ENCODE assay signal across 8 cellular contexts in genomic region chr6:135423649-135424128, GRCh38.
DNase-seq lines count a peak whose midpoint lies in the region; ATAC-seq, FAIRE-seq and TF ChIP-seq lines count a peak whose summit lies in the region.

No MANE protein-coding gene starts in this region.

- H3F3A ChIP-seq in GM23248 (ENCODE audit: insufficient read depth), result no peaks in the 10 kb centered on the region

- H3K36me3 ChIP-seq in GM23248 (ENCODE audit: low read depth) (0 out of 2 replicates have a peak, but pooled peaks cover 2% of the 10 kb centered on the region), endothelial cell of umbilical vein (ENCODE audit: control insufficient read depth in 2 of 2, extremely low read depth in 1 of 2, insufficient read depth in 2 of 2, low read length in 2 of 2) (no peaks in the 10 kb centered on the region)
- no peaks in the 10 kb centered on the region for H3K36me3 ChIP-seq in naive thymus-derived CD4-positive, alpha-beta T cell (ENCODE audit: control insufficient read depth in 2 of 3, insufficient read depth in 3 of 3, low read length in 3 of 3)

- peaks cover 12% of the 10 kb centered on the region for H3K4me1 ChIP-seq in GM23248 (ENCODE audit: insufficient read depth)
- H3K4me1 ChIP-seq in endothelial cell of umbilical vein (ENCODE audit: control insufficient read depth, extremely low read depth, insufficient read depth, low read length), result peaks cover 11% of the 10 kb centered on the region
- H3K4me1 ChIP-seq in naive thymus-derived CD4-positive, alpha-beta T cell (ENCODE audit: control insufficient read depth in 2 of 2, insufficient read depth in 2 of 2, low read length in 2 of 2), result no peaks in the 10 kb centered on the region

- peaks cover 7% of the 10 kb centered on the region for H3K4me1 Mint-ChIP-seq in activated T-cell treated with anti-CD3 and anti-CD28 coated beads, Interleukin-2, amount 50 U/mL, for 24 hours (ENCODE audit: low read depth)
- H3K4me1 Mint-ChIP-seq in naive thymus-derived CD4-positive, alpha-beta T cell, result peaks cover 0 to 14% (median 4%) of the 10 kb centered on the region in 7 donors

- BruUV-seq in endothelial cell of umbilical vein (replicated peaks; lab: Mats Ljungman, UMichigan), result no TSS peak

- intact Hi-C loops in endothelial cell of umbilical vein (cut with micrococcal nuclease), result loop anchor here (1.0 kb wide), 1 partner anchor 278 kb away; no protein-coding TSS in a partner anchor
- intact Hi-C loops in naive thymus-derived CD4-positive, alpha-beta T cell (cut with micrococcal nuclease), result loop anchor here (1.0 to 10.0 kb wide), 3 partner anchors 278 to 1267 kb away; no protein-coding TSS in a partner anchor

- H3K9me3 ChIP-seq in GM23248 (ENCODE audit: low read depth), result no peaks in the 10 kb centered on the region
- H3K9me3 ChIP-seq in endothelial cell of umbilical vein (replicated peaks; ENCODE audit: control insufficient read depth, insufficient read depth, low read length), result no peaks in the 10 kb centered on the region
- H3K9me3 ChIP-seq in naive thymus-derived CD4-positive, alpha-beta T cell (ENCODE audit: control insufficient read depth in 2 of 3, low read length in 3 of 3), result no peaks in the 10 kb centered on the region

- H3K27me3 ChIP-seq in GM23248 (replicated peaks; ENCODE audit: insufficient read depth) (no peaks in the 10 kb centered on the region), endothelial cell of umbilical vein (ENCODE audit: control insufficient read depth in 2 of 2, insufficient read depth in 2 of 2, low read length in 2 of 2) (no peaks in the 10 kb centered on the region)
- H3K27me3 ChIP-seq in naive thymus-derived CD4-positive, alpha-beta T cell (ENCODE audit: control insufficient read depth in 2 of 2, insufficient read depth in 2 of 2, low read length in 2 of 2), result no peaks in the 10 kb centered on the region

- peak; percentile 59 for FAIRE-seq in endothelial cell of umbilical vein (lab: Jason Lieb, UNC)

- DNase-seq in activated T-cell treated with anti-CD3 and anti-CD28 coated beads, Interleukin-2, amount 50 U/mL, for 24 hours, result no peak
- DNase-seq in activated T-cell treated with anti-CD3 and anti-CD28 coated beads for 4 hours (no peak), GM23248 (peak; percentile 58), KBM-7 (peak; percentile 77), SIG-M5 (lab: John Stamatoyannopoulos, UW) (peak; percentile 16), endothelial cell of umbilical vein (ENCODE audit: low read depth, low spot score) (peak; percentile 62)
- DNase-seq in naive thymus-derived CD4-positive, alpha-beta T cell, result peak in 5 of 9 donors; percentile 4 to 31 (median 18)
- DNase-seq in stimulated activated CD4-positive, alpha-beta T cell treated with anti-CD3 and anti-CD28 coated beads, Interleukin-2, amount 100 ng/mL, for 24 hours, result no peak

- no peak overlapping the region for H3K4me2 ChIP-seq in GM23248 (ENCODE audit: unreplicated experiment)
- H3K4me2 ChIP-seq in endothelial cell of umbilical vein (ENCODE audit: insufficient read depth, low read length), result no peak overlapping the region

- peak; percentile 48 to 51 for TF ChIP-seq CTCF in endothelial cell of umbilical vein (IDR thresholded peaks at IDR 0.05; ENCODE audit: extremely low read depth in 1 of 2, insufficient read depth in 1 of 2, low read depth in 1 of 2, low read length in 2 of 2)

- 70 to 84% methylated on average over 2 of the region's 2 CpGs for WGBS in GM23248 (ENCODE audit: low coverage in 1 of 2, low lambda C conversion rate in 2 of 2, missing lambda C conversion rate in 2 of 2), 2 experiments

- H2AFZ ChIP-seq in GM23248, result no peak overlapping the region
- no peak overlapping the region for H2AFZ ChIP-seq in endothelial cell of umbilical vein (ENCODE audit: low read depth, low read length)

- no peaks in the 10 kb centered on the region for H3K27me3 Mint-ChIP-seq in activated T-cell treated with anti-CD3 and anti-CD28 coated beads, Interleukin-2, amount 50 U/mL, for 24 hours
- H3K27me3 Mint-ChIP-seq in naive thymus-derived CD4-positive, alpha-beta T cell, result no peaks in the 10 kb centered on the region

- dilution Hi-C loops in endothelial cell of umbilical vein (cut with MboI; ENCODE audit: extremely low pct_ligation_motif_present, low sequenced_read_pairs), result no loop called here

- no peak for TF ChIP-seq POLR2A in endothelial cell of umbilical vein (IDR thresholded peaks at IDR 0.05; ENCODE audit: low read depth, low read length)

- H3K4me3 Mint-ChIP-seq in activated T-cell treated with anti-CD3 and anti-CD28 coated beads, Interleukin-2, amount 50 U/mL, for 24 hours, result no peak overlapping the region
- H3K4me3 Mint-ChIP-seq in naive thymus-derived CD4-positive, alpha-beta T cell, result no peak overlapping the region

- H4K20me1 ChIP-seq in GM23248 (ENCODE audit: insufficient read depth) (no peaks in the 10 kb centered on the region), endothelial cell of umbilical vein (replicated peaks; ENCODE audit: control insufficient read depth, extremely low read depth, insufficient read depth, low read length) (no peaks in the 10 kb centered on the region)

- H3K9me1 ChIP-seq in endothelial cell of umbilical vein (replicated peaks; ENCODE audit: control insufficient read depth, extremely low read depth, insufficient read depth, low read length), result no peaks in the 10 kb centered on the region

- H3K27ac ChIP-seq in GM23248 (no peak overlapping the region), endothelial cell of umbilical vein (ENCODE audit: insufficient read depth, low read depth, low read length) (no peak overlapping the region)
- H3K27ac ChIP-seq in naive thymus-derived CD4-positive, alpha-beta T cell (ENCODE audit: low read depth, low read length), result no peak overlapping the region

- ATAC-seq in naive thymus-derived CD4-positive, alpha-beta T cell, result peak; percentile 67

- peak overlapping the region; percentile 56 for H3K27ac Mint-ChIP-seq in activated T-cell treated with anti-CD3 and anti-CD28 coated beads, Interleukin-2, amount 50 U/mL, for 24 hours
- H3K27ac Mint-ChIP-seq in naive thymus-derived CD4-positive, alpha-beta T cell, result peak overlapping the region in 1 of 9 donors; percentile 1

- H3K79me2 ChIP-seq in GM23248 (ENCODE audit: insufficient read depth) (no peaks in the 10 kb centered on the region), endothelial cell of umbilical vein (ENCODE audit: control insufficient read depth, insufficient read depth, low read length) (no peaks in the 10 kb centered on the region)

- no peaks in the 10 kb centered on the region for H3K9me2 ChIP-seq in GM23248 (ENCODE audit: insufficient read depth)

- CTCF ChIA-PET in endothelial cell of umbilical vein (lab: Charles Lee), result interaction anchor here (1.3 to 2.0 kb wide), 6 partner anchors 19 to 1302 kb away, joined by 3 to 19 read pairs (median 4); no protein-coding TSS in a partner anchor
- CTCF ChIA-PET in naive thymus-derived CD4-positive, alpha-beta T cell (lab: Charles Lee), result interaction anchor here (0.8 to 1.7 kb wide), 4 partner anchors 202 to 369 kb away, joined by 3 to 5 read pairs (median 3); partner anchors contain the start of gene HBS1L

- POLR2A ChIA-PET in endothelial cell of umbilical vein (lab: Charles Lee), result no interaction called here
- POLR2A ChIA-PET in naive thymus-derived CD4-positive, alpha-beta T cell (lab: Charles Lee), result no interaction called here

- no peak overlapping the region for H3K4me3 ChIP-seq in GM23248
- H3K4me3 ChIP-seq in endothelial cell of umbilical vein (replicated peaks in 1 of 3; ENCODE audit: insufficient read depth in 1 of 3, low read depth in 1 of 3, low read length in 3 of 3), result no peak overlapping the region
- no peak overlapping the region for H3K4me3 ChIP-seq in naive thymus-derived CD4-positive, alpha-beta T cell (ENCODE audit: low read length)

- in situ Hi-C loops in GM23248 (cut with MboI), result no loop called here
- in situ Hi-C loops in KBM-7 (cut with MboI; ENCODE audit: low pct_unique_long_range_greater_than_20kb, low sequenced_read_pairs), result no loop called here

- no peaks in the 10 kb centered on the region for H3K9me3 Mint-ChIP-seq in activated T-cell treated with anti-CD3 and anti-CD28 coated beads, Interleukin-2, amount 50 U/mL, for 24 hours
- H3K9me3 Mint-ChIP-seq in naive thymus-derived CD4-positive, alpha-beta T cell, result no peaks in the 10 kb centered on the region

- H3K9ac ChIP-seq in GM23248, result no peak overlapping the region
- no peak overlapping the region for H3K9ac ChIP-seq in endothelial cell of umbilical vein (replicated peaks; ENCODE audit: extremely low read depth, insufficient read depth, low read length)

- peaks cover 53% of the 10 kb centered on the region for H3K36me3 Mint-ChIP-seq in activated T-cell treated with anti-CD3 and anti-CD28 coated beads, Interleukin-2, amount 50 U/mL, for 24 hours (ENCODE audit: low read depth)
- H3K36me3 Mint-ChIP-seq in naive thymus-derived CD4-positive, alpha-beta T cell, result peaks cover 0 to 12% (median 0%) of the 10 kb centered on the region in 5 donors

TF ChIP-seq in endothelial cell of umbilical vein, 7 proteins besides CTCF, POLR2A, EP300 and RAD21:
- TF ChIP-seq GATA2 (IDR thresholded peaks at IDR 0.05; ENCODE audit: insufficient read depth, insufficient read length, low read depth, low read length) (no peak), MYC (IDR thresholded peaks at IDR 0.05; ENCODE audit: low read depth, low read length) (no peak), EZH2 (IDR thresholded peaks at IDR 0.05; ENCODE audit: borderline replicate concordance, low read depth, low read length, severe bottlenecking) (no peak), FOS (IDR thresholded peaks at IDR 0.05; ENCODE audit: borderline replicate concordance, insufficient read depth, low read length) (no peak), JUN (IDR thresholded peaks at IDR 0.05; ENCODE audit: borderline replicate concordance, insufficient read depth, insufficient read length, low read depth) (no peak), POLR2AphosphoS5 (IDR thresholded peaks at IDR 0.05; ENCODE audit: insufficient read depth, low read depth, low read length) (no peak)
TF ChIP-seq in endothelial cell of umbilical vein: peak in this region for 0.

Comparison
In these comparisons a context has a peak if more than half of its experiments do, and no peak if none do; other contexts are left out.
1. DNase-seq: peak in GM23248 (single experiment), KBM-7 (single experiment), SIG-M5 (single experiment), endothelial cell of umbilical vein (single experiment) and naive thymus-derived CD4-positive, alpha-beta T cell (5 of 9); none in activated T-cell treated with anti-CD3 and anti-CD28 coated beads, Interleukin-2, amount 50 U/mL, for 24 hours (single experiment), activated T-cell treated with anti-CD3 and anti-CD28 coated beads for 4 hours (single experiment) and stimulated activated CD4-positive, alpha-beta T cell treated with anti-CD3 and anti-CD28 coated beads, Interleukin-2, amount 100 ng/mL, for 24 hours (0 of 2).